13 cellular contexts compared by ENCODE assay signal in the genomic region with DNA sequence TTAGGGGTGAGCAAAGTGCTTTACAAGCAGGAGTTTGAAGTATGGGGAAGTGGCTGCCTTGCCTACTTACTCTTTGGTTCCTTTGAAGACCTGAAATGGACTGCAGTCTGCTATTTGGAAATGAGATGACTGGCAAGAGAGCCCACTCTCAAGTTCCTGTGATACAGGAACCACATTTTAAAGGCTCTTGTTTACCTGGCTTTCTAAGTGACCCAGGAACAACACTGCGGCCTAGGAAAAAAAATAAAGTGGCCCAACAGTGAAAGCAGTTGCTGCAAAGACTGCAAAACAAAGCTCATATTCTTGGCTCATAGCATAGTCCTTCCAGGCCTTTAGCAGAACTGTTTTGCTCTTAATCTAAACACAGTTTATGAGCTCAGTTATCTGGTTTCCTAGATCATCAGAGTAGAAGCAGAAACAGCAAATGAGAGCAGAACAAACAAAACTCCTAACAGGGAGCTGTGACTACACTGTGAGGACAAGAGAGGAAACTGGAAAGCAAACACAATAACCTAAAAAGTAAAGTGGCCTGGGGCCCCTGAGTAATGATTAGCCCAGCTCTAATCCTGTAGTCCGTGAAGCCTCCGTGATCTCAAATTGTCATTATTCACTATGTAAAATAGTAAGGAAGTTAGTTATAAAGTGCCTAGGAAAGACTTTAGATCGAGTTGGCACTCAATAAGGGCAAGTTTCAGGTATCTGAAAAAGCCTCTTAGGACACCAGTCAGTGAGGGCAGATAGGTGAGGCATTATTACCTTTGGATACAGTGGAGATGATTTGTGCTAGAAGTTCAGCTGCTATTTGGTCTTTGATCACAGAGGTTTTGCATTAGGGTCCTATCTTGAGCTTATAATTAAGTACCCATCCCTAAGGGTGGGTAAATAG. TPM values are rescaled to one million over a fixed set of nuclear protein-coding genes. Genes with fewer than 3 reads are reported as not detected.
DNase-seq lines count a peak whose midpoint lies in the region; ATAC-seq and TF ChIP-seq lines count a peak whose summit lies in the region.
"Had no signal": no experiment of that assay in that cellular context is flagged by ENCODE, and none has a peak within 500 bp of the region (broad histone marks: within the 10 kb centered on the region; RNA-seq: fewer than 3 reads in every experiment).

No MANE protein-coding gene starts in this region.

- H3K4me2 ChIP-seq in BLaER1: no peak overlapping the region

- H3K9ac ChIP-seq in BLaER1 (no peak overlapping the region), muscle layer of colon (ENCODE audit: low read length) (peak overlapping the region; percentile 41)

- no peaks in the 10 kb centered on the region for H3K9me3 Mint-ChIP-seq in endothelial cell (ENCODE audit: unreplicated experiment)
- H3K9me3 Mint-ChIP-seq: activated naive CD8-positive, alpha-beta T cell treated with anti-CD3 and anti-CD28 coated beads, Interleukin-2, amount 50 U/mL, for 24 hours had no signal

- H3K27ac Mint-ChIP-seq in endothelial cell (ENCODE audit: unreplicated experiment): peak overlapping the region; percentile 5
- H3K27ac Mint-ChIP-seq: activated naive CD8-positive, alpha-beta T cell treated with anti-CD3 and anti-CD28 coated beads, Interleukin-2, amount 50 U/mL, for 24 hours had no signal

- no peak for TF ChIP-seq CTCF in endothelial cell (IDR thresholded peaks at IDR 0.05; ENCODE audit: unreplicated experiment)

- H3K4me1 ChIP-seq in BLaER1 (peaks cover 18% of the 10 kb centered on the region), muscle layer of colon (ENCODE audit: insufficient read depth, low read length) (peaks cover 68% of the 10 kb centered on the region)
- H3K4me1 ChIP-seq: BE2C had no signal

- peaks cover 84% of the 10 kb centered on the region for H3K36me3 ChIP-seq in BLaER1
- peaks cover 56% of the 10 kb centered on the region for H3K36me3 ChIP-seq in muscle layer of colon (ENCODE audit: insufficient read depth, low read length)

- H3K27me3 Mint-ChIP-seq in endothelial cell (ENCODE audit: unreplicated experiment): no peaks in the 10 kb centered on the region
- H3K27me3 Mint-ChIP-seq: activated naive CD8-positive, alpha-beta T cell treated with anti-CD3 and anti-CD28 coated beads, Interleukin-2, amount 50 U/mL, for 24 hours had no signal

- H3K27me3 ChIP-seq in BLaER1 (no peaks in the 10 kb centered on the region), muscle layer of colon (ENCODE audit: control insufficient read depth in 1 of 2, insufficient read depth in 2 of 2, low read length in 2 of 2) (no peaks in the 10 kb centered on the region)
- H3K27me3 ChIP-seq: BE2C, neutrophil had no signal

- DNase-seq in HT-29 (ENCODE audit: low spot score) (peak; percentile 30), endothelial cell (ENCODE audit: low spot score) (no peak), SW 1271 (lab: John Stamatoyannopoulos, UW) (no peak), kidney glomerular epithelial cell (lab: John Stamatoyannopoulos, UW) (no peak)
- DNase-seq: activated naive CD8-positive, alpha-beta T cell treated with anti-CD3 and anti-CD28 coated beads, Interleukin-2, amount 50 U/mL, for 24 hours; BE2C; Karpas-422; T1000 had no signal

- ATAC-seq in GM18520 (IDR thresholded peaks at IDR 0.05; ENCODE audit: unreplicated experiment) (no peak), HG02852 (IDR thresholded peaks at IDR 0.05; ENCODE audit: unreplicated experiment) (no peak)
- ATAC-seq: activated naive CD8-positive, alpha-beta T cell treated with anti-CD3 and anti-CD28 coated beads, Interleukin-2, amount 50 U/mL, for 24 hours had no signal

- H3K4me3 ChIP-seq in BLaER1 (no peak overlapping the region), muscle layer of colon (ENCODE audit: low read depth in 1 of 2, low read length in 2 of 2) (no peak overlapping the region)

- H3K4me3 Mint-ChIP-seq in endothelial cell (ENCODE audit: unreplicated experiment): no peak overlapping the region
- H3K4me3 Mint-ChIP-seq: activated naive CD8-positive, alpha-beta T cell treated with anti-CD3 and anti-CD28 coated beads, Interleukin-2, amount 50 U/mL, for 24 hours had no signal

- H3K9me3 ChIP-seq in BLaER1: no peaks in the 10 kb centered on the region
- no peaks in the 10 kb centered on the region for H3K9me3 ChIP-seq in muscle layer of colon (ENCODE audit: low read length)
- H3K9me3 ChIP-seq: BE2C, neutrophil had no signal

- H3K4me1 Mint-ChIP-seq in endothelial cell (ENCODE audit: unreplicated experiment): no peaks in the 10 kb centered on the region

- 0 out of 2 replicates have a peak overlapping the region, but pooled peaks have one; percentile 4 for H3K27ac ChIP-seq in BLaER1
- peak overlapping the region; percentile 75 for H3K27ac ChIP-seq in muscle layer of colon (ENCODE audit: low read depth, low read length)
- H3K27ac ChIP-seq: neutrophil had no signal

- peaks cover 19% of the 10 kb centered on the region for H3K36me3 Mint-ChIP-seq in endothelial cell (ENCODE audit: low read depth, unreplicated experiment)

- H4K20me1 ChIP-seq in BLaER1: peaks cover 25% of the 10 kb centered on the region

RNA-seq across cellular contexts. Expression of gene CCDC117, which starts 11.5 kb away (rescaled TPM):
- total RNA-seq in HT-29 (2014; rRNA removed; shearing (Covaris generic)): 7.2 and 8.2 TPM in 2 replicates
- total RNA-seq in endothelial cell (ENCODE audit: unreplicated experiment): 21.9 TPM

RNA-seq across cellular contexts. Expression of gene XBP1, which starts 16.3 kb away (rescaled TPM):
- 598 and 686 TPM in 2 replicates for total RNA-seq in HT-29 (2014; rRNA removed; shearing (Covaris generic))
- 71.3 TPM for total RNA-seq in endothelial cell (ENCODE audit: unreplicated experiment)

RNA-seq across cellular contexts. Expression of gene HSCB, which starts 42.2 kb away (rescaled TPM):
- total RNA-seq in HT-29 (2014; rRNA removed; shearing (Covaris generic)): 24.6 and 26.2 TPM in 2 replicates
- 16.6 TPM for total RNA-seq in endothelial cell (ENCODE audit: unreplicated experiment)

RNA-seq across cellular contexts. Expression of gene CHEK2, which starts 42.4 kb away (rescaled TPM):
- total RNA-seq in HT-29 (2014; rRNA removed; shearing (Covaris generic)): 21.3 and 22.1 TPM in 2 replicates
- 11.2 TPM for total RNA-seq in endothelial cell (ENCODE audit: unreplicated experiment)
